In genomic region chr10:75238182-75239180, GRCh38 we compare ENCODE assay signal across 27 cellular contexts. TPM values are rescaled to one million over a fixed set of nuclear protein-coding genes. Genes with fewer than 3 reads are reported as not detected.
DNase-seq lines count a peak whose midpoint lies in the region; ATAC-seq, FAIRE-seq and TF ChIP-seq lines count a peak whose summit lies in the region.
"Had no signal": no experiment of that assay in that cellular context is flagged by ENCODE, and none has a peak within 500 bp of the region (broad histone marks: within the 10 kb centered on the region; RNA-seq: fewer than 3 reads in every experiment).

No MANE protein-coding gene starts in this region.

- H3K9me3 Mint-ChIP-seq in neural crest cell: no peaks in the 10 kb centered on the region
- no peaks in the 10 kb centered on the region for H3K9me3 Mint-ChIP-seq in neural progenitor cell
- no peaks in the 10 kb centered on the region for H3K9me3 Mint-ChIP-seq in immature natural killer cell
- H3K9me3 Mint-ChIP-seq: activated naive CD4-positive, alpha-beta T cell treated with anti-CD3 and anti-CD28 coated beads, Interleukin-2, amount 50 U/mL, for 24 hours; activated T-cell treated with anti-CD3 and anti-CD28 coated beads, Interleukin-2, amount 50 U/mL, for 24 hours; memory B cell; T-cell had no signal

- no peak for ATAC-seq in HepG2
- ATAC-seq in right lobe of liver: no peak
- ATAC-seq: Right ventricle myocardium inferior, T-cell had no signal

- H3K9me3 ChIP-seq in HepG2 (ENCODE audit: low read length): no peaks in the 10 kb centered on the region
- no peaks in the 10 kb centered on the region for H3K9me3 ChIP-seq in right lobe of liver
- H3K9me3 ChIP-seq in neural progenitor cell (ENCODE audit: low read depth): no peaks in the 10 kb centered on the region
- H3K9me3 ChIP-seq: ovary, right atrium auricular region had no signal

- H3K4me1 Mint-ChIP-seq in neural crest cell (peaks cover 6% of the 10 kb centered on the region), neural progenitor cell (peaks cover 6% of the 10 kb centered on the region), immature natural killer cell (peaks cover 5 to 9% of the 10 kb centered on the region in 2 donors)

- no peaks in the 10 kb centered on the region for H4K20me1 ChIP-seq in HepG2 (ENCODE audit: insufficient read depth, low read length)
- H4K20me1 ChIP-seq in neural progenitor cell (ENCODE audit: low read depth): peaks cover under 1% of the 10 kb centered on the region

- H3K27ac Mint-ChIP-seq in neural crest cell (ENCODE audit: unreplicated experiment) (no peak overlapping the region), neural progenitor cell (no peak overlapping the region), immature natural killer cell (peak overlapping the region in 1 of 6 donors; percentile 40)
- H3K27ac Mint-ChIP-seq: activated T-cell treated with anti-CD3 and anti-CD28 coated beads, Interleukin-2, amount 50 U/mL, for 24 hours; memory B cell had no signal

- H3K4me3 ChIP-seq in HepG2 (replicated peaks in 1 of 3; ENCODE audit: insufficient read depth in 1 of 3, low read depth in 2 of 3, low read length in 3 of 3) (peak overlapping the region in 2 of 3 experiments; percentile 2 to 31; a peak in 1 of 6 replicates), right lobe of liver (no peak overlapping the region), neural progenitor cell (no peak overlapping the region)
- H3K4me3 ChIP-seq: ovary, right atrium auricular region had no signal

- POLR2A ChIA-PET in HepG2 (lab: Yijun Ruan, JAX): interaction anchor here (0.9 to 1.3 kb wide), 3 partner anchors 51 to 163 kb away, joined by 3 to 4 read pairs (median 4); partner anchors contain the start of genes SAMD8 and ZNF503

- TF ChIP-seq RAD21 in HepG2 (CRISPR knock-in tag; IDR thresholded peaks at IDR 0.05): no peak

- H3K36me3 Mint-ChIP-seq in neural crest cell (ENCODE audit: low read depth) (no peaks in the 10 kb centered on the region), neural progenitor cell (no peaks in the 10 kb centered on the region), immature natural killer cell (no peaks in the 10 kb centered on the region)
- H3K36me3 Mint-ChIP-seq: activated naive CD4-positive, alpha-beta T cell treated with anti-CD3 and anti-CD28 coated beads, Interleukin-2, amount 50 U/mL, for 24 hours; memory B cell; T-cell had no signal

- no TSS peak for BruUV-seq in HepG2 (replicated peaks; lab: Mats Ljungman, UMichigan)

- H3K4me2 ChIP-seq in HepG2 (ENCODE audit: low read depth, low read length) (peak overlapping the region; percentile 50), neural progenitor cell (no peak overlapping the region)

- H2AFZ ChIP-seq in HepG2 (ENCODE audit: low read length): no peak overlapping the region
- H2AFZ ChIP-seq in neural progenitor cell (replicated peaks): no peak overlapping the region

- H3K27me3 ChIP-seq in HepG2 (ENCODE audit: control insufficient read depth in 1 of 2, insufficient read depth in 2 of 2, low read length in 2 of 2) (peaks cover 0 to 1% of the 10 kb centered on the region in 2 experiments; a peak in 1 of 5 replicates), right lobe of liver (no peaks in the 10 kb centered on the region), neural progenitor cell (peaks cover 7% of the 10 kb centered on the region)
- H3K27me3 ChIP-seq: ovary, right atrium auricular region had no signal

- TF ChIP-seq POLR2A in HepG2 (IDR thresholded peaks at IDR 0.05; ENCODE audit: insufficient read depth in 1 of 2, low read depth in 2 of 2, low read length in 2 of 2) (no peak), right lobe of liver (IDR thresholded peaks at IDR 0.05) (no peak)

- DNase-seq in HepG2 (ENCODE audit: low spot score) (no peak), right lobe of liver (no peak), germinal center (ENCODE audit: low spot score) (peak; percentile 1), neural crest cell (ENCODE audit: low read depth, low spot score) (no peak), EL (no peak), NCI-H1105 (lab: John Stamatoyannopoulos, UW) (no peak), neural progenitor cell (ENCODE audit: low spot score) (no peak), immature natural killer cell (no peak)
- DNase-seq: activated CD8-positive, alpha-beta memory T cell treated with anti-CD3 and anti-CD28 coated beads for 24 hours; activated T-cell treated with anti-CD3 and anti-CD28 coated beads, Interleukin-2, amount 50 U/mL, for 24 hours; central memory CD4-positive, alpha-beta T cell; dermis blood vessel endothelial cell; HCEC 1CT; head of caudate nucleus; KG1; NCI-H1694 treated with DMSO at 0.1 percent for 48 hours; OCI-M1; ovary; stimulated activated CD8-positive, alpha-beta memory T cell treated with anti-CD3 and anti-CD28 coated beads, Interleukin-4, amount 100 ng/mL, for 48 hours; T-cell had no signal

- TF ChIP-seq CTCF in HepG2 (CRISPR knock-in tag; IDR thresholded peaks at IDR 0.05) (no peak), right lobe of liver (IDR thresholded peaks at IDR 0.05) (no peak), neural crest cell (conservative IDR thresholded peaks at IDR 0.05) (no peak), neural progenitor cell (IDR thresholded peaks at IDR 0.05) (no peak)

- H3K4me1 ChIP-seq in HepG2 (ENCODE audit: insufficient read depth, low read length): peaks cover 61% of the 10 kb centered on the region
- peaks cover 0 to 18% (median 5%) of the 10 kb centered on the region in 4 donors for H3K4me1 ChIP-seq in right lobe of liver
- H3K4me1 ChIP-seq in neural progenitor cell: no peaks in the 10 kb centered on the region

- CTCF ChIA-PET in HepG2 (lab: Yijun Ruan, JAX; ENCODE audit: low intra/inter-chr PET ratio, low total read pairs): no interaction called here

- H3K27ac ChIP-seq in HepG2 (ENCODE audit: extremely low read length, insufficient read depth, low read length) (no peak overlapping the region), right lobe of liver (no peak overlapping the region), neural progenitor cell (no peak overlapping the region)
- H3K27ac ChIP-seq: ovary, right atrium auricular region had no signal

- H3K9ac ChIP-seq in HepG2 (ENCODE audit: insufficient read depth, low read depth, low read length) (no peak overlapping the region), neural progenitor cell (no peak overlapping the region)

- no peak for FAIRE-seq in HepG2 (lab: Jason Lieb, UNC)
- FAIRE-seq: astrocyte, G401.6, TTC549 had no signal

- peaks cover 2% of the 10 kb centered on the region for H3K79me2 ChIP-seq in HepG2 (ENCODE audit: insufficient read depth, low read length)
- no peaks in the 10 kb centered on the region for H3K79me2 ChIP-seq in neural progenitor cell (ENCODE audit: low read depth)

- TF ChIP-seq EP300 in HepG2 (IDR thresholded peaks at IDR 0.05; ENCODE audit: low read depth in 2 of 2, low read length in 2 of 2) (no peak), HepG2 (CRISPR knock-in tag; IDR thresholded peaks at IDR 0.05; ENCODE audit: borderline replicate concordance) (no peak)

- H3F3A ChIP-seq in neural progenitor cell (ENCODE audit: low read depth): peaks cover 17% of the 10 kb centered on the region

- H3K4me3 Mint-ChIP-seq in neural crest cell (peak overlapping the region; percentile 61), neural progenitor cell (no peak overlapping the region), immature natural killer cell (peak overlapping the region in 1 of 5 donors; percentile 5)
- H3K4me3 Mint-ChIP-seq: activated naive CD4-positive, alpha-beta T cell treated with anti-CD3 and anti-CD28 coated beads, Interleukin-2, amount 50 U/mL, for 24 hours; activated T-cell treated with anti-CD3 and anti-CD28 coated beads, Interleukin-2, amount 50 U/mL, for 24 hours; memory B cell; T-cell had no signal

- in situ Hi-C loops in HepG2 (cut with HindIII; ENCODE audit: extremely low pct_ligation_motif_present, low pct_unique_long_range_greater_than_20kb): loop anchor here (10.0 kb wide), 1 partner anchor 994 kb away; no protein-coding TSS in a partner anchor

- no peaks in the 10 kb centered on the region for H3K27me3 Mint-ChIP-seq in neural crest cell (ENCODE audit: low read depth)
- peaks cover 3% of the 10 kb centered on the region for H3K27me3 Mint-ChIP-seq in neural progenitor cell (ENCODE audit: insufficient read depth, low read depth)
- H3K27me3 Mint-ChIP-seq in immature natural killer cell (ENCODE audit: low read depth in 3 of 3): peaks cover 0 to 2% (median 2%) of the 10 kb centered on the region in 3 donors
- H3K27me3 Mint-ChIP-seq: activated naive CD4-positive, alpha-beta T cell treated with anti-CD3 and anti-CD28 coated beads, Interleukin-2, amount 50 U/mL, for 24 hours; activated T-cell treated with anti-CD3 and anti-CD28 coated beads, Interleukin-2, amount 50 U/mL, for 24 hours; memory B cell; T-cell had no signal

- 73% methylated on average over 20 of the region's 40 CpGs for WGBS in HepG2 (ENCODE audit: low lambda C conversion rate)
- WGBS in right lobe of liver (ENCODE audit: insufficient coverage, low coverage, low lambda C conversion rate, missing lambda C conversion rate): 92% methylated on average over 10 of the region's 40 CpGs

- intact Hi-C loops in HepG2 (cut with micrococcal nuclease; ENCODE audit: unreplicated experiment) (no loop called here), right lobe of liver (cut with DNase I) (loop anchor here (10.0 kb wide), 2 partner anchors 54 to 134 kb away; a partner anchor contains a TSS)

- H3K36me3 ChIP-seq in HepG2 (replicated peaks in 1 of 2; ENCODE audit: control insufficient read depth in 1 of 2, insufficient read depth in 2 of 2, low read length in 2 of 2): no peaks in the 10 kb centered on the region
- no peaks in the 10 kb centered on the region for H3K36me3 ChIP-seq in right lobe of liver
- H3K36me3 ChIP-seq in neural progenitor cell: no peaks in the 10 kb centered on the region
- H3K36me3 ChIP-seq: ovary, right atrium auricular region had no signal

RNA-seq across cellular contexts. Expression of gene COMTD1, which starts 2.7 kb away (rescaled TPM):
- 9.8 and 18.4 TPM in 2 replicates for total RNA-seq in HepG2 (2016; rRNA removed; fragmentation: Illumina TruSeq; extraction: Trizol)
- 12.2 and 16.1 TPM in 2 replicates for total RNA-seq in HepG2 (2016; cell fraction: cytosol; rRNA removed; fragmentation: Illumina TruSeq; extraction: Trizol; ENCODE audit: low read depth)
- 10.6 and 19.5 TPM in 2 replicates for total RNA-seq in HepG2 (2016; cell fraction: insoluble cytoplasmic fraction; rRNA removed; fragmentation: Illumina TruSeq; extraction: Trizol)
- total RNA-seq in HepG2 (2016; cell fraction: membrane; rRNA removed; fragmentation: Illumina TruSeq; extraction: Trizol): 12.0 and 14.7 TPM in 2 replicates
- 14.6 and 16.0 TPM in 2 replicates for total RNA-seq in HepG2 (2016; cell fraction: nucleus; rRNA removed; fragmentation: Illumina TruSeq; extraction: Trizol)
- 11.8 and 12.6 TPM in 2 replicates for polyA plus RNA-seq in HepG2 (2011; rRNA removed)
- polyA plus RNA-seq in HepG2 (2011; cell fraction: cytosol; rRNA removed): 6.8 and 16.3 TPM in 2 replicates
- 56.9 and 70.5 TPM in 2 replicates for polyA plus RNA-seq in HepG2 (2011; cell fraction: nucleus; rRNA removed)
- polyA plus RNA-seq in HepG2 (2012): 8.1 and 13.6 TPM in 2 replicates
- polyA plus RNA-seq in HepG2 (2016; cell fraction: cytosol; fragmentation: Illumina TruSeq; extraction: Trizol; ENCODE audit: low read depth): 10.0 and 12.3 TPM in 2 replicates
- 8.1 and 10.1 TPM in 2 replicates for polyA plus RNA-seq in HepG2 (2016; cell fraction: insoluble cytoplasmic fraction; fragmentation: Illumina TruSeq; extraction: Trizol; ENCODE audit: low read depth)
- 9.1 and 10.0 TPM in 2 replicates for polyA plus RNA-seq in HepG2 (2016; cell fraction: membrane; fragmentation: Illumina TruSeq; extraction: Trizol; ENCODE audit: low read depth)
- polyA plus RNA-seq in HepG2 (2016; cell fraction: nucleus; fragmentation: Illumina TruSeq; extraction: Trizol; ENCODE audit: insufficient read depth, low read depth): 30.4 and 30.9 TPM in 2 replicates
- polyA minus RNA-seq in HepG2 (2011; rRNA and poly(A)+ RNA removed; ENCODE audit: low replicate concordance): 5.5 and 7.7 TPM in 2 replicates
- 3.2 and 9.5 TPM in 2 replicates for polyA minus RNA-seq in HepG2 (2011; cell fraction: cytosol; rRNA and poly(A)+ RNA removed)
- polyA minus RNA-seq in HepG2 (2011; cell fraction: nucleus; rRNA and poly(A)+ RNA removed): 3.4 and 4.1 TPM in 2 replicates
- total RNA-seq in right lobe of liver: 10 to 100 TPM; 14.3 to 88.7 (median 22.1) TPM
- 4.7 and 6.3 TPM in 2 replicates for total RNA-seq in neural crest cell
- 2.1 and 5.3 TPM in 2 replicates for total RNA-seq in neural progenitor cell (ENCODE audit: low replicate concordance)
- polyA plus RNA-seq in immature natural killer cell: 10 to 100 TPM; 27.5 to 47.5 (median 42.8) TPM

RNA-seq across cellular contexts. Expression of gene VDAC2, which starts 27.9 kb away (rescaled TPM):
- total RNA-seq in HepG2 (2016; rRNA removed; fragmentation: Illumina TruSeq; extraction: Trizol) (222 and 289 TPM in 2 replicates), right lobe of liver (10 to 100 TPM; 48.3 to 92.7 (median 70.2) TPM), neural crest cell (197 and 202 TPM in 2 replicates), neural progenitor cell (ENCODE audit: low replicate concordance) (163 and 341 TPM in 2 replicates)
- 104 and 114 TPM in 2 replicates for total RNA-seq in HepG2 (2016; cell fraction: cytosol; rRNA removed; fragmentation: Illumina TruSeq; extraction: Trizol; ENCODE audit: low read depth)
- 211 and 292 TPM in 2 replicates for total RNA-seq in HepG2 (2016; cell fraction: insoluble cytoplasmic fraction; rRNA removed; fragmentation: Illumina TruSeq; extraction: Trizol)
- total RNA-seq in HepG2 (2016; cell fraction: membrane; rRNA removed; fragmentation: Illumina TruSeq; extraction: Trizol): 204 and 207 TPM in 2 replicates
- total RNA-seq in HepG2 (2016; cell fraction: nucleus; rRNA removed; fragmentation: Illumina TruSeq; extraction: Trizol): 115 and 129 TPM in 2 replicates
- polyA plus RNA-seq in HepG2 (2011; rRNA removed) (51.4 and 67.9 TPM in 2 replicates), immature natural killer cell (100 to 1,000 TPM; 126 to 191 (median 148) TPM)
- polyA plus RNA-seq in HepG2 (2011; cell fraction: cytosol; rRNA removed): 57.5 and 78.7 TPM in 2 replicates
- polyA plus RNA-seq in HepG2 (2011; cell fraction: nucleus; rRNA removed): 39.7 and 47.6 TPM in 2 replicates
- polyA plus RNA-seq in HepG2 (2012): 254 and 278 TPM in 2 replicates
- 130 and 148 TPM in 2 replicates for polyA plus RNA-seq in HepG2 (2016; cell fraction: cytosol; fragmentation: Illumina TruSeq; extraction: Trizol; ENCODE audit: low read depth)
- 312 and 323 TPM in 2 replicates for polyA plus RNA-seq in HepG2 (2016; cell fraction: insoluble cytoplasmic fraction; fragmentation: Illumina TruSeq; extraction: Trizol; ENCODE audit: low read depth)
- polyA plus RNA-seq in HepG2 (2016; cell fraction: membrane; fragmentation: Illumina TruSeq; extraction: Trizol; ENCODE audit: low read depth): 182 and 196 TPM in 2 replicates
- 145 and 163 TPM in 2 replicates for polyA plus RNA-seq in HepG2 (2016; cell fraction: nucleus; fragmentation: Illumina TruSeq; extraction: Trizol; ENCODE audit: insufficient read depth, low read depth)
- 45.3 and 49.0 TPM in 2 replicates for polyA minus RNA-seq in HepG2 (2011; rRNA and poly(A)+ RNA removed; ENCODE audit: low replicate concordance)
- 83.7 and 98.7 TPM in 2 replicates for polyA minus RNA-seq in HepG2 (2011; cell fraction: cytosol; rRNA and poly(A)+ RNA removed)
- polyA minus RNA-seq in HepG2 (2011; cell fraction: nucleus; rRNA and poly(A)+ RNA removed): 59.0 and 61.9 TPM in 2 replicates

Comparison
In these comparisons a context has a peak if more than half of its experiments do, and no peak if none do; other contexts are left out.
1. H3K4me3 ChIP-seq: peak in HepG2 (2 of 3); none in right lobe of liver (0 of 3) and neural progenitor cell (single experiment).